ENCODE assay signal across 7 cellular contexts in the genomic region with DNA sequence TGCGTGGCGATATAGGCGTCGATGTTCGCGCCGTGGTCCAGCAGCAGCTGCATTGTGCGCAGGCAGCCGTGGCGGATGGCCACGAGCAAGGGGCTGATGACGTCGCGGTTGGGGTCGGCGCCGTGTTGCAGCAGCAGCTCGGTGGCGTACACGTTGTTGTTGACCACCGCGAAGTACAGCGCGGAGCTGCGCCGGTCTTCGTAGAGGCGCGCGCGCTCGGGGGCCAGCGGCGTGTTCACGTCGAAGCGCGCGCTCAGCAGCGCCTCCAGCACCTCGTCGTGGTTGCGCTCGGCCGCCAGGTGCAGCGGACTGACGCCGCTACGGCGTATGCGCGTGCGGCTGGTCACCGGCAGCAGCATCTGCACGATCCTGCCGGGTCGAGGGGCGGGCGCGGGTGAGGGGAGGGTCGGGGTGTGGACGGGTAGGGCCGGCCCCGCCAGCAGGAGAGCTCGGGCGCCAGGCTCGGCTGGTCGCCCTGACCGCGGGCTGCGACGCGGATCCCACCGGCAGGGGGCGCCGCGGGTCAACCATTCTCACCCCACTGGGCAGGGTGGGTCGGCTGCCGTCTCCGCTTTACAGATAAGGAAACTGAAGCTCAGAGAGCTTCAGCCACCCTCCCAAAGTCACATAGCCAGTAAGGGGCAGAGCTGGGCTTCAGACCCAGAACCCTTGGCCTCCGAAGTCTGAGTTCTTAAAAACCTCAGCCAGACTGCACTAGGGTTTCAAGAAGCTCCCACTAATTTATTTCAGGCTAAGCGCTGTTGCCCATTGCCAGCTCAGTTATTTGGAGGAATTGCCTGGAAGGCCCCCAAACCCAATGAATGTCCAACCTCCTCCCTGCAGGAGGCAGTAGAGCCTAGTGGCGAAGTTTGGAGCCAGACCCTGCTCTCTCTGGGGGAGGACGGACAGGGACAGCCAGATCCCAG. TPM values are rescaled to one million over a fixed set of nuclear protein-coding genes. Genes with fewer than 3 reads are reported as not detected.
DNase-seq lines count a peak whose midpoint lies in the region; ATAC-seq, FAIRE-seq and TF ChIP-seq lines count a peak whose summit lies in the region.

No MANE protein-coding gene starts in this region.

- H4K5ac ChIP-seq in H1 (ENCODE audit: insufficient read length, low read depth, low read length) (peak overlapping the region; percentile 44), mesendoderm (ENCODE audit: low read length) (no peak overlapping the region)

- no peaks in the 10 kb centered on the region for H4K20me1 ChIP-seq in H1 (replicated peaks in 1 of 2; ENCODE audit: control insufficient read depth in 1 of 2, insufficient read depth in 2 of 2, low read length in 2 of 2)

- H4K91ac ChIP-seq in H1 (replicated peaks; ENCODE audit: insufficient read length, low read length): peak overlapping the region; percentile 88

- H3K4me1 ChIP-seq in H1 (replicated peaks in 1 of 4; ENCODE audit: control insufficient read depth in 3 of 4, insufficient read depth in 4 of 4, low read length in 3 of 4) (peaks cover 0 to 14% (median 8%) of the 10 kb centered on the region in 4 experiments; a peak in 4 of 7 replicates), mesendoderm (ENCODE audit: control insufficient read depth, low read depth, low read length) (no peaks in the 10 kb centered on the region)

- no peak overlapping the region for H2BK5ac ChIP-seq in H1 (ENCODE audit: low read depth, low read length)
- H2BK5ac ChIP-seq in mesendoderm (ENCODE audit: low read length): no peak overlapping the region

- H3K36me3 ChIP-seq in H1 (ENCODE audit: control insufficient read depth in 2 of 4, insufficient read depth in 4 of 4, low read length in 3 of 4): no peaks in the 10 kb centered on the region
- no peaks in the 10 kb centered on the region for H3K36me3 ChIP-seq in mesendoderm (ENCODE audit: control insufficient read depth, insufficient read depth, low read length)

- H3K4me3 ChIP-seq in H1 (ENCODE audit: extremely low read depth in 1 of 4, insufficient read depth in 2 of 4, low read depth in 3 of 4, low read length in 4 of 4) (peak overlapping the region; percentile 36 to 53 (median 40)), mesendoderm (ENCODE audit: low read length) (no peak overlapping the region)

- CTCF ChIA-PET in H1 (lab: Charles Lee; ENCODE audit: partially characterized antibody): interaction anchor here (0.6 to 20.5 kb wide), 60 partner anchors 9 to 446 kb away, joined by 3 to 484 read pairs (median 4); a partner anchor contains a TSS

- TF ChIP-seq POLR2A in GM18505 (IDR thresholded peaks at IDR 0.05; ENCODE audit: borderline replicate concordance, extremely low read depth, insufficient read depth, insufficient read length) (no peak), H1 (IDR thresholded peaks at IDR 0.05; ENCODE audit: control extremely low read depth in 1 of 2, low read depth in 2 of 2, low read length in 2 of 2) (no peak)

- ATAC-seq in GM18505 (IDR thresholded peaks at IDR 0.05; ENCODE audit: unreplicated experiment) (peak; percentile 91), HG02759 (IDR thresholded peaks at IDR 0.05; ENCODE audit: unreplicated experiment) (peak; percentile 92)

- DNase-seq in NCI-H345 (lab: John Stamatoyannopoulos, UW): peak; percentile 75
- DNase-seq in activated CD8-positive, alpha-beta memory T cell treated with anti-CD3 and anti-CD28 coated beads for 1 hour (ENCODE audit: extremely low read depth in 1 of 2, low read depth in 1 of 2): peak; percentile 71 to 89
- peak; percentile 78 to 99 for DNase-seq in H1 (ENCODE audit: low read depth in 1 of 2, low spot score in 2 of 2)
- DNase-seq in mesendoderm: peak; percentile 90
- peak; percentile 82 to 84 for DNase-seq in stimulated activated CD8-positive, alpha-beta memory T cell treated with anti-CD3 and anti-CD28 coated beads, Interleukin-2, amount 100 ng/mL, for 1 hour (ENCODE audit: low read depth in 2 of 2)

- peak overlapping the region; percentile 71; the same call in 1 of the 2 replicates for H3K18ac ChIP-seq in H1 (ENCODE audit: extremely low read depth, low read length)
- H3K18ac ChIP-seq in mesendoderm (ENCODE audit: low read length): no peak overlapping the region

- no peak overlapping the region for H2BK120ac ChIP-seq in H1 (replicated peaks; ENCODE audit: low read depth, low read length)
- no peak overlapping the region for H2BK120ac ChIP-seq in mesendoderm (ENCODE audit: low read depth, low read length)

- POLR2A ChIA-PET in H1 (lab: Charles Lee; ENCODE audit: partially characterized antibody): interaction anchor here (0.9 to 1.9 kb wide), 2 partner anchors 31 to 60 kb away, joined by 3 to 8 read pairs; no protein-coding TSS in a partner anchor

- H3K14ac ChIP-seq in H1 (ENCODE audit: insufficient read length): no peak overlapping the region

- H3K79me2 ChIP-seq in H1 (ENCODE audit: control insufficient read depth in 1 of 2, insufficient read depth in 2 of 2, low read length in 2 of 2) (no peaks in the 10 kb centered on the region), mesendoderm (ENCODE audit: control insufficient read depth, insufficient read depth, low read length) (no peaks in the 10 kb centered on the region)

- H3K56ac ChIP-seq in H1 (replicated peaks; ENCODE audit: insufficient read length, low read depth, low read length): no peak overlapping the region
- H3K56ac ChIP-seq in mesendoderm (ENCODE audit: low read length): peak overlapping the region; percentile 42

- H2AK5ac ChIP-seq in H1 (ENCODE audit: low read depth, low read length): no peak overlapping the region
- H2AK5ac ChIP-seq in mesendoderm (ENCODE audit: low read length): no peak overlapping the region

- H3K9ac ChIP-seq in H1 (replicated peaks in 1 of 4; ENCODE audit: extremely low read depth in 1 of 4, low read depth in 3 of 4, low read length in 3 of 4) (peak overlapping the region in 2 of 4 experiments; percentile 5 to 19; a peak in 3 of 7 replicates), mesendoderm (ENCODE audit: low read length) (no peak overlapping the region)

- peak overlapping the region; percentile 61 to 76 for H3K4me2 ChIP-seq in H1 (ENCODE audit: insufficient read depth in 1 of 2, low read depth in 2 of 2, low read length in 2 of 2)
- H3K4me2 ChIP-seq in mesendoderm (ENCODE audit: low read length): peak overlapping the region; percentile 40

- TF ChIP-seq RAD21 in H1 (IDR thresholded peaks at IDR 0.05 in 1 of 2, conservative IDR thresholded peaks at IDR 0.05 in 1 of 2; ENCODE audit: low read depth in 2 of 2, low read length in 2 of 2): peak; percentile 73 to 82

- H4K8ac ChIP-seq in H1 (ENCODE audit: extremely low read depth, insufficient read depth, low read length): peak overlapping the region; percentile 91
- no peak overlapping the region for H4K8ac ChIP-seq in mesendoderm (ENCODE audit: low read depth, low read length)

- 19% methylated on average over 44 of the region's 84 CpGs; no CpG with 5 or more reads in 1 of the 2 experiments for WGBS in H1 (ENCODE audit: extremely low coverage in 1 of 2, insufficient coverage in 1 of 2, insufficient read length in 1 of 2, insufficient replicate concordance in 2 of 2, low coverage in 1 of 2, low lambda C conversion rate in 2 of 2, missing lambda C conversion rate in 1 of 2), 2 experiments
- no CpG with 5 or more reads among the region's 84 CpGs for WGBS in mesendoderm (ENCODE audit: extremely low coverage, insufficient coverage, low lambda C conversion rate)

- H3K4ac ChIP-seq in H1 (replicated peaks; ENCODE audit: insufficient read length, low read depth, low read length) (no peak overlapping the region), mesendoderm (ENCODE audit: low read depth, low read length) (no peak overlapping the region)

- H2BK15ac ChIP-seq in H1 (ENCODE audit: low read length): peak overlapping the region; percentile 81; the same call in 1 of the 2 replicates
- H2BK15ac ChIP-seq in mesendoderm (replicated peaks; ENCODE audit: low read depth): no peak overlapping the region

- H3K79me1 ChIP-seq in H1 (ENCODE audit: low read depth, low read length): no peaks in the 10 kb centered on the region
- no peaks in the 10 kb centered on the region for H3K79me1 ChIP-seq in mesendoderm (ENCODE audit: low read length)

- no peak overlapping the region for H3K23ac ChIP-seq in H1 (ENCODE audit: insufficient read length)
- no peak overlapping the region for H3K23ac ChIP-seq in mesendoderm (ENCODE audit: low read length)

- peak; percentile 74 to 98 (median 83) for TF ChIP-seq CTCF in H1 (IDR thresholded peaks at IDR 0.05; ENCODE audit: control extremely low read depth in 1 of 3, insufficient read depth in 1 of 3, low read depth in 1 of 3, low read length in 3 of 3)

- H3K9me3 ChIP-seq in H1 (ENCODE audit: insufficient read depth in 2 of 2, low read depth in 1 of 2, low read length in 1 of 2): peaks cover 0 to 5% of the 10 kb centered on the region in 2 experiments; a peak in 1 of 4 replicates

- FAIRE-seq in H1 (lab: Jason Lieb, UNC): peak; percentile 76

- TF ChIP-seq EP300 in H1 (IDR thresholded peaks at IDR 0.05; ENCODE audit: borderline replicate concordance in 1 of 2, low read depth in 2 of 2, low read length in 2 of 2): 0 out of 3 replicates have a peak, but pooled peaks of 1 of the 2 experiments have one; percentile 48

- no peak overlapping the region for H3K27ac ChIP-seq in H1 (ENCODE audit: low read depth, low read length)
- no peak overlapping the region for H3K27ac ChIP-seq in mesendoderm (ENCODE audit: low read depth, low read length)

- H2AFZ ChIP-seq in H1 (ENCODE audit: low read length): peak overlapping the region; percentile 96; the same call in 1 of the 2 replicates

- H3K27me3 ChIP-seq in H1 (replicated peaks in 1 of 4; ENCODE audit: control insufficient read depth in 3 of 4, extremely low read depth in 1 of 4, insufficient read depth in 3 of 4, low read length in 3 of 4): peaks cover 7 to 25% (median 17%) of the 10 kb centered on the region in 4 experiments
- H3K27me3 ChIP-seq in mesendoderm (ENCODE audit: insufficient read depth, low read length, poor library complexity): peaks cover 3% of the 10 kb centered on the region

- H3K23me2 ChIP-seq in H1 (ENCODE audit: low read depth, low read length): peaks cover 5% of the 10 kb centered on the region; the same call in 1 of the 2 replicates

- peak overlapping the region; percentile 84; the same call in 1 of the 2 replicates for H2BK12ac ChIP-seq in H1 (ENCODE audit: low read depth, low read length)

- 0 out of 2 replicates have a peak overlapping the region, but pooled peaks have one; percentile 34 for H2BK20ac ChIP-seq in H1 (ENCODE audit: low read length)

RNA-seq across cellular contexts. Expression of a gene that starts 12.4 kb away (rescaled TPM):
- not detected in 2 replicates for total RNA-seq in H1 (2021; fragmentation: NEBNext Ultra II Directional; extraction: Animal tissue kit (Norgen Biotek cat#: 25700))
- not detected in 2 replicates for polyA plus RNA-seq in H1 (2011; rRNA removed)
- not detected for polyA plus RNA-seq in H1 (2011; cell fraction: cytosol; rRNA removed)
- polyA plus RNA-seq in H1 (2011; cell fraction: nucleus; rRNA removed): not detected
- not detected in 4 replicates for polyA plus RNA-seq in H1 (2012, experiment 1 of 2)
- polyA plus RNA-seq in H1 (2012, experiment 2 of 2): not detected
- not detected for polyA plus RNA-seq in H1 (2013, experiment 1 of 2)
- polyA plus RNA-seq in H1 (2013, experiment 2 of 2): not detected
- not detected in 2 replicates for polyA minus RNA-seq in H1 (2011; rRNA and poly(A)+ RNA removed)
- polyA minus RNA-seq in H1 (2011; cell fraction: cytosol; rRNA and poly(A)+ RNA removed): not detected
- polyA minus RNA-seq in H1 (2011; cell fraction: nucleus; rRNA and poly(A)+ RNA removed): not detected
- polyA plus RNA-seq in mesendoderm (2013, experiment 1 of 2): not detected
- polyA plus RNA-seq in mesendoderm (2013, experiment 2 of 2): not detected

RNA-seq across cellular contexts. Expression of a gene that starts 36.8 kb away (rescaled TPM):
- 0.77 and 1.0 TPM in 2 replicates for total RNA-seq in H1 (2021; fragmentation: NEBNext Ultra II Directional; extraction: Animal tissue kit (Norgen Biotek cat#: 25700))
- 2.1 and 3.2 TPM in 2 replicates for polyA plus RNA-seq in H1 (2011; rRNA removed)
- polyA plus RNA-seq in H1 (2011; cell fraction: cytosol; rRNA removed): 1.3 TPM
- polyA plus RNA-seq in H1 (2011; cell fraction: nucleus; rRNA removed): 0.91 TPM
- 0.37 to 0.97 TPM (median 0.77 TPM) in 4 replicates for polyA plus RNA-seq in H1 (2012, experiment 1 of 2)
- polyA plus RNA-seq in H1 (2012, experiment 2 of 2): 0.47 TPM
- 0.83 TPM for polyA plus RNA-seq in H1 (2013, experiment 1 of 2)
- polyA plus RNA-seq in H1 (2013, experiment 2 of 2): 1.2 TPM
- polyA minus RNA-seq in H1 (2011; rRNA and poly(A)+ RNA removed): 1.2 and 2.1 TPM in 2 replicates
- 3.7 TPM for polyA minus RNA-seq in H1 (2011; cell fraction: cytosol; rRNA and poly(A)+ RNA removed)
- 1.9 TPM for polyA minus RNA-seq in H1 (2011; cell fraction: nucleus; rRNA and poly(A)+ RNA removed)
- 0.45 TPM for polyA plus RNA-seq in mesendoderm (2013, experiment 1 of 2)
- 0.41 TPM for polyA plus RNA-seq in mesendoderm (2013, experiment 2 of 2)

RNA-seq across cellular contexts. Expression of a gene that starts 57.5 kb away (rescaled TPM):
- total RNA-seq in H1 (2021; fragmentation: NEBNext Ultra II Directional; extraction: Animal tissue kit (Norgen Biotek cat#: 25700)): not detected in 2 replicates
- polyA plus RNA-seq in H1 (2011; rRNA removed): not detected in 2 replicates
- polyA plus RNA-seq in H1 (2011; cell fraction: cytosol; rRNA removed): not detected
- not detected for polyA plus RNA-seq in H1 (2011; cell fraction: nucleus; rRNA removed)
- polyA plus RNA-seq in H1 (2012, experiment 1 of 2): not detected in 4 replicates
- not detected for polyA plus RNA-seq in H1 (2012, experiment 2 of 2)
- not detected for polyA plus RNA-seq in H1 (2013, experiment 1 of 2)
- polyA plus RNA-seq in H1 (2013, experiment 2 of 2): not detected
- not detected in 2 replicates for polyA minus RNA-seq in H1 (2011; rRNA and poly(A)+ RNA removed)
- polyA minus RNA-seq in H1 (2011; cell fraction: cytosol; rRNA and poly(A)+ RNA removed): not detected
- polyA minus RNA-seq in H1 (2011; cell fraction: nucleus; rRNA and poly(A)+ RNA removed): not detected
- polyA plus RNA-seq in mesendoderm (2013, experiment 1 of 2): not detected
- not detected for polyA plus RNA-seq in mesendoderm (2013, experiment 2 of 2)
